1 cellular context compared by ENCODE assay signal in the genomic region with DNA sequence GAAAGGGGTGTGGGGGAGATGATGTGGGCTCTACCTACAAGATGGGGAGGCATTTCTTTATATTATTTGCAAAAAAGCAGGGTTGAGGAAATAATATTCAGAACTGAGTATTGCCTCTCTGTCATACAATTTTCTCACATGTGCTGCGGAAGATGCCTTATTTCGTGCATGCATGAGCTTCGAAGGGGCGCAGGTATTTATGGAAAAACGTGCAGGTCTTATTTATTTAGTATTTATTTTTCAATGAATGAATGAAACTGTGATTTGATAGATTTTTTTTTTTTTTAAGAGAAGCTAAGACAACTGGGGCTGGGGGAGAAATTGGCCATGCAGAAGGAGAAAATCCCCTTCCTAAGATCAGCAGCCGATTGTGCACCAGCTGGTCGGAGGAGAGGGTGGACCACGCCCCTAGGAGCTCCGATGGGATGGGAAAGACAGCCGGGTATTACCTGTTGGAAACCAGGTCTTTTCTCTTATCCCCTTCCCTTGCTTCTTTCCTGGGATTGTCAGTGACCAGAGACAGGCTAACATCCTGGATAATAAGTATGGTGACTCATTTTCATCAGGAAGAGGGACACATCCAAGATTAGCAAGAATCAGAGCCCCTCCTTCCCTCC.
TF ChIP-seq lines count a peak whose summit lies in the region.

No MANE protein-coding gene starts in this region.

TF ChIP-seq in HepG2, 621 proteins besides CTCF, POLR2A, EP300 and RAD21 (continued from another document):
- no peak for TF ChIP-seq SOX5 (CRISPR knock-in tag; IDR thresholded peaks at IDR 0.05; ENCODE audit: borderline replicate concordance)
- TF ChIP-seq ZNF496 (CRISPR knock-in tag; IDR thresholded peaks at IDR 0.05; ENCODE audit: insufficient replicate concordance), result no peak
- no peak for TF ChIP-seq MTF1 (CRISPR knock-in tag; IDR thresholded peaks at IDR 0.05)
- TF ChIP-seq, protein P1, sequence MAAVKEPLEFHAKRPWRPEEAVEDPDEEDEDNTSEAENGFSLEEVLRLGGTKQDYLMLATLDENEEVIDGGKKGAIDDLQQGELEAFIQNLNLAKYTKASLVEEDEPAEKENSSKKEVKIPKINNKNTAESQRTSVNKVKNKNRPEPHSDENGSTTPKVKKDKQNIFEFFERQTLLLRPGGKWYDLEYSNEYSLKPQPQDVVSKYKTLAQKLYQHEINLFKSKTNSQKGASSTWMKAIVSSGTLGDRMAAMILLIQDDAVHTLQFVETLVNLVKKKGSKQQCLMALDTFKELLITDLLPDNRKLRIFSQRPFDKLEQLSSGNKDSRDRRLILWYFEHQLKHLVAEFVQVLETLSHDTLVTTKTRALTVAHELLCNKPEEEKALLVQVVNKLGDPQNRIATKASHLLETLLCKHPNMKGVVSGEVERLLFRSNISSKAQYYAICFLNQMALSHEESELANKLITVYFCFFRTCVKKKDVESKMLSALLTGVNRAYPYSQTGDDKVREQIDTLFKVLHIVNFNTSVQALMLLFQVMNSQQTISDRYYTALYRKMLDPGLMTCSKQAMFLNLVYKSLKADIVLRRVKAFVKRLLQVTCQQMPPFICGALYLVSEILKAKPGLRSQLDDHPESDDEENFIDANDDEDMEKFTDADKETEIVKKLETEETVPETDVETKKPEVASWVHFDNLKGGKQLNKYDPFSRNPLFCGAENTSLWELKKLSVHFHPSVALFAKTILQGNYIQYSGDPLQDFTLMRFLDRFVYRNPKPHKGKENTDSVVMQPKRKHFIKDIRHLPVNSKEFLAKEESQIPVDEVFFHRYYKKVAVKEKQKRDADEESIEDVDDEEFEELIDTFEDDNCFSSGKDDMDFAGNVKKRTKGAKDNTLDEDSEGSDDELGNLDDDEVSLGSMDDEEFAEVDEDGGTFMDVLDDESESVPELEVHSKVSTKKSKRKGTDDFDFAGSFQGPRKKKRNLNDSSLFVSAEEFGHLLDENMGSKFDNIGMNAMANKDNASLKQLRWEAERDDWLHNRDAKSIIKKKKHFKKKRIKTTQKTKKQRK (IDR thresholded peaks at IDR 0.05; ENCODE audit: low read length), result no peak
- no peak for TF ChIP-seq HMGA1 (CRISPR knock-in tag; conservative IDR thresholded peaks at IDR 0.05)
- TF ChIP-seq MATR3 (CRISPR knock-in tag; IDR thresholded peaks at IDR 0.05), result no peak
- TF ChIP-seq ZFY (CRISPR knock-in tag; IDR thresholded peaks at IDR 0.05), result no peak
- TF ChIP-seq KLF6 (CRISPR knock-in tag; IDR thresholded peaks at IDR 0.05), result no peak
- TF ChIP-seq TBL1XR1 (IDR thresholded peaks at IDR 0.05; ENCODE audit: borderline replicate concordance, low read length, partially characterized antibody), result no peak
- TF ChIP-seq ZBTB20 (CRISPR knock-in tag; IDR thresholded peaks at IDR 0.05; ENCODE audit: borderline replicate concordance, low read depth), result no peak
- TF ChIP-seq, protein P2, sequence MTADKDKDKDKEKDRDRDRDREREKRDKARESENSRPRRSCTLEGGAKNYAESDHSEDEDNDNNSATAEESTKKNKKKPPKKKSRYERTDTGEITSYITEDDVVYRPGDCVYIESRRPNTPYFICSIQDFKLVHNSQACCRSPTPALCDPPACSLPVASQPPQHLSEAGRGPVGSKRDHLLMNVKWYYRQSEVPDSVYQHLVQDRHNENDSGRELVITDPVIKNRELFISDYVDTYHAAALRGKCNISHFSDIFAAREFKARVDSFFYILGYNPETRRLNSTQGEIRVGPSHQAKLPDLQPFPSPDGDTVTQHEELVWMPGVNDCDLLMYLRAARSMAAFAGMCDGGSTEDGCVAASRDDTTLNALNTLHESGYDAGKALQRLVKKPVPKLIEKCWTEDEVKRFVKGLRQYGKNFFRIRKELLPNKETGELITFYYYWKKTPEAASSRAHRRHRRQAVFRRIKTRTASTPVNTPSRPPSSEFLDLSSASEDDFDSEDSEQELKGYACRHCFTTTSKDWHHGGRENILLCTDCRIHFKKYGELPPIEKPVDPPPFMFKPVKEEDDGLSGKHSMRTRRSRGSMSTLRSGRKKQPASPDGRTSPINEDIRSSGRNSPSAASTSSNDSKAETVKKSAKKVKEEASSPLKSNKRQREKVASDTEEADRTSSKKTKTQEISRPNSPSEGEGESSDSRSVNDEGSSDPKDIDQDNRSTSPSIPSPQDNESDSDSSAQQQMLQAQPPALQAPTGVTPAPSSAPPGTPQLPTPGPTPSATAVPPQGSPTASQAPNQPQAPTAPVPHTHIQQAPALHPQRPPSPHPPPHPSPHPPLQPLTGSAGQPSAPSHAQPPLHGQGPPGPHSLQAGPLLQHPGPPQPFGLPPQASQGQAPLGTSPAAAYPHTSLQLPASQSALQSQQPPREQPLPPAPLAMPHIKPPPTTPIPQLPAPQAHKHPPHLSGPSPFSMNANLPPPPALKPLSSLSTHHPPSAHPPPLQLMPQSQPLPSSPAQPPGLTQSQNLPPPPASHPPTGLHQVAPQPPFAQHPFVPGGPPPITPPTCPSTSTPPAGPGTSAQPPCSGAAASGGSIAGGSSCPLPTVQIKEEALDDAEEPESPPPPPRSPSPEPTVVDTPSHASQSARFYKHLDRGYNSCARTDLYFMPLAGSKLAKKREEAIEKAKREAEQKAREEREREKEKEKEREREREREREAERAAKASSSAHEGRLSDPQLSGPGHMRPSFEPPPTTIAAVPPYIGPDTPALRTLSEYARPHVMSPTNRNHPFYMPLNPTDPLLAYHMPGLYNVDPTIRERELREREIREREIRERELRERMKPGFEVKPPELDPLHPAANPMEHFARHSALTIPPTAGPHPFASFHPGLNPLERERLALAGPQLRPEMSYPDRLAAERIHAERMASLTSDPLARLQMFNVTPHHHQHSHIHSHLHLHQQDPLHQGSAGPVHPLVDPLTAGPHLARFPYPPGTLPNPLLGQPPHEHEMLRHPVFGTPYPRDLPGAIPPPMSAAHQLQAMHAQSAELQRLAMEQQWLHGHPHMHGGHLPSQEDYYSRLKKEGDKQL (CRISPR knock-in tag; IDR thresholded peaks at IDR 0.05; ENCODE audit: low read depth), result no peak
- TF ChIP-seq ZNF629 (CRISPR knock-in tag; conservative IDR thresholded peaks at IDR 0.05), result no peak
- no peak for TF ChIP-seq ZNF382 (CRISPR knock-in tag; IDR thresholded peaks at IDR 0.05; ENCODE audit: borderline replicate concordance)
